8 cellular contexts compared by ENCODE assay signal in the genomic region with DNA sequence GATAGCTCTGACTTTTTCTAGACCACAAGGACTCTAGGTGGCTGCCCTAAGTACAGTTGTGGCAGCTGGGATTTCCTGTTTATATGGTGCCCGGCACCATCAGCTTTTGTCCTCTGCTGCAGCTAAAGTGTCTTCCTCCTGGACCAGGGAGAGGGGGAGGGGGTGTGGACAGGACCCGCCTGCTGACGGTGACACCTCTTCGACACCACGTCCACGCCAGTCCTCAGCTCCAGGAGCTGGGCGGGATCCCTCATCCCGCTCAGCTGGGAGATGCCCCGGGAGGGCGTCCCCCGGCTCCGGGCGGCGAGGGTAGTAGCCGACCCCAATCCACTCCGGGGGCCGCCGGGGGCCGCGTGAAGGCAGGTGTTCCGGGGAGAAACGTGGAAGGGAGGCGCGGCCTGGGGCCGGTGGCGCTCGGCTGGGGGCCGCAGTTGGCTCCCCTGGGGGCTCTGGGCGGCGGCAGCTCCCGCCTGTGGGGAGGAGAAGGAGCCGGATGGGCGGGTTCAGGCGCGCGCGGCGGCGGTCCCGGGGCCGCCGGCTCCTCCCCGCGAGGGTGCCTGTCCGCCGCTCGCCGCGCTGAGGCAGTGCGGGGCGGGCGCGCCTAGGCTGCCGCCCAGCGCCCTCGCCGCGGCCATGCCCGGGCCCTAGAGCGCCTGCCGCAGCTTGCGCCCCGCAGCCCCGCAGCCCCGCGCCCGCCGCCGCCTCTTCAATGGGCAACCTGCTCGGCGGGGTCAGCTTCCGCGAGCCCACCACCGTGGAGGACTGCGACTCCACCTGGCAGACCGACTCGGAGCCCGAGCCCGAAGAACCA. TPM values are rescaled to one million over a fixed set of nuclear protein-coding genes. Genes with fewer than 3 reads are reported as not detected.
DNase-seq lines count a peak whose midpoint lies in the region; ATAC-seq, FAIRE-seq and TF ChIP-seq lines count a peak whose summit lies in the region.

A gene (plus strand): TSS at position 584 of the 811 bp plus-strand sequence. CDS start 126 bp downstream, at position 710.

- H3K4me1 ChIP-seq in HUES48 (ENCODE audit: control insufficient read depth, insufficient read depth, low read length) (peaks cover 20% of the 10 kb centered on the region), OCI-LY3 (ENCODE audit: low read length) (peaks cover 37% of the 10 kb centered on the region)

- ATAC-seq in GM21423 (IDR thresholded peaks at IDR 0.05; ENCODE audit: unreplicated experiment): peak; percentile 81

- TF ChIP-seq CTCF in D721Med (IDR thresholded peaks at IDR 0.05; ENCODE audit: insufficient read depth, missing control alignments) (no peak), OCI-LY3 (IDR thresholded peaks at IDR 0.05; ENCODE audit: low read depth, low read length) (peak; percentile 9; the same call in 1 of the 2 replicates), epithelial cell of proximal tubule (conservative IDR thresholded peaks at IDR 0.05; ENCODE audit: low read depth, low read length) (no peak)

- FAIRE-seq in D721Med (lab: Jason Lieb, UNC): no peak

- peaks cover 30% of the 10 kb centered on the region for H4K20me1 ChIP-seq in OCI-LY3 (ENCODE audit: insufficient read depth, low read length)

- H3K79me2 ChIP-seq in OCI-LY3 (ENCODE audit: low read length): peaks cover 48% of the 10 kb centered on the region

- H3K9ac ChIP-seq in HUES48 (ENCODE audit: low read depth, low read length): peak within 1 kb of the TSS; percentile 50; the same call in 1 of the 2 replicates
- peak within 1 kb of the TSS; percentile 86 for H3K9ac ChIP-seq in OCI-LY3 (ENCODE audit: low read length)

- H3K27me3 ChIP-seq in HUES48 (ENCODE audit: control insufficient read depth, insufficient read depth, low read length): peaks cover 2% of the 10 kb centered on the region; the same call in 1 of the 2 replicates
- no peaks in the 10 kb centered on the region for H3K27me3 ChIP-seq in OCI-LY3 (ENCODE audit: low read depth, low read length)

- peak within 1 kb of the TSS; percentile 91 for H3K4me2 ChIP-seq in OCI-LY3 (ENCODE audit: low read length)

- peak; percentile 44 for DNase-seq in D721Med (ENCODE audit: insufficient read length, low spot score)
- DNase-seq in activated T-cell treated with anti-CD3 and anti-CD28 coated beads for 4 hours: peak; percentile 24
- DNase-seq in epithelial cell of proximal tubule (ENCODE audit: low read depth): no peak
- DNase-seq in mucosa of gallbladder (ENCODE audit: low spot score): peak; percentile 70
- DNase-seq in stimulated activated CD8-positive, alpha-beta memory T cell treated with anti-CD3 and anti-CD28 coated beads, Interleukin-4, amount 100 ng/mL, for 48 hours: peak; percentile 70

- no peaks in the 10 kb centered on the region for H3K9me3 ChIP-seq in HUES48 (ENCODE audit: control insufficient read depth, insufficient read depth, low read length)
- H3K9me3 ChIP-seq in OCI-LY3 (ENCODE audit: insufficient read depth, low read length): no peaks in the 10 kb centered on the region

- H3K27ac ChIP-seq in HUES48 (ENCODE audit: low read depth, low read length): no peak within 1 kb of the TSS
- peak within 1 kb of the TSS; percentile 64 for H3K27ac ChIP-seq in OCI-LY3 (ENCODE audit: low read length)

- H3K36me3 ChIP-seq in HUES48 (ENCODE audit: control insufficient read depth, insufficient read depth, low read length): no peaks in the 10 kb centered on the region
- peaks cover 25% of the 10 kb centered on the region for H3K36me3 ChIP-seq in OCI-LY3 (replicated peaks; ENCODE audit: low read depth, low read length)

- H3K4me3 ChIP-seq in HUES48 (ENCODE audit: low read depth, low read length): peak within 1 kb of the TSS; percentile 63
- H3K4me3 ChIP-seq in OCI-LY3 (ENCODE audit: low read length): peak within 1 kb of the TSS; percentile 80
- peak within 1 kb of the TSS; percentile 78 for H3K4me3 ChIP-seq in epithelial cell of proximal tubule (ENCODE audit: low read depth, low read length)

- peak within 1 kb of the TSS; percentile 73 for H2AFZ ChIP-seq in OCI-LY3 (ENCODE audit: low read depth, low read length)

RNA-seq across cellular contexts. Expression of the gene that starts here (rescaled TPM):
- total RNA-seq in epithelial cell of proximal tubule (30.7 and 34.0 TPM in 2 replicates), mucosa of gallbladder (17.8 TPM)
